29 cellular contexts compared by ENCODE assay signal in the genomic region with DNA sequence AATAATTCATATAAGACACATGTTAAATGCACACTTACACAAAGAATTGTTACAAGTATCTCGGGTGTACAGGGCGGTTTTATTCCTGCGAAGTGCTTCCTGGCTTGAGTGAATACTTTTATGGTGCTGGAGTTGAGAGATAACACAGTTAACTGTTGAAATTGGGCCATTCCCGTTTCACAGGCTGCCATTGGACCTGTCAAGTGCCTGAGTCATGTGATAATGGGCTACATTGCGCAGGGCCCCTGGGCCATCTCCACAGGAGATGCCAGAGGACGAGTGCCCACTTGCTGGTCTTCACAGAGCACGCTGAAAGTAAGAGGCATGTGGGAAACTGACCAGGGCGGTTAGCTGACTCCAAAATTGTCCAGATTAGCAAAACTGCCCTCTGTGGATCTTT. TPM values are rescaled to one million over a fixed set of nuclear protein-coding genes. Genes with fewer than 3 reads are reported as not detected.
A peak's percentile ranks its signal among the peaks of the same experiment; 100 is the strongest.
DNase-seq lines count a peak whose midpoint lies in the region; ATAC-seq, FAIRE-seq and TF ChIP-seq lines count a peak whose summit lies in the region.
"Had no signal": no experiment of that assay in that cellular context is flagged by ENCODE, and none has a peak within 500 bp of the region (broad histone marks: within the 10 kb centered on the region; RNA-seq: fewer than 3 reads in every experiment).

No MANE protein-coding gene starts in this region.

- FAIRE-seq in K562 (lab: Jason Lieb, UNC), result peak; percentile 85
- FAIRE-seq: A549, GM12891, TTC549 had no signal

- no peak overlapping the region for H2AFZ ChIP-seq in K562 (ENCODE audit: low read depth, low read length)

- no peaks in the 10 kb centered on the region for H3K27me3 ChIP-seq in K562 (ENCODE audit: control insufficient read depth in 2 of 2, insufficient read depth in 2 of 2, low read length in 2 of 2)
- no peaks in the 10 kb centered on the region for H3K27me3 ChIP-seq in thymus (ENCODE audit: control insufficient read depth, insufficient read depth)
- H3K27me3 ChIP-seq: neutrophil, sigmoid colon, tibial nerve had no signal

- CTCF ChIA-PET in K562 (lab: Yijun Ruan, JAX; ENCODE audit: low intra/inter-chr PET ratio), result interaction anchor here (0.6 kb wide), 1 partner anchor 599 kb away, joined by 3 read pairs; no protein-coding TSS in a partner anchor

- no peak for TF ChIP-seq RAD21 in K562 (CRISPR knock-in tag; conservative IDR thresholded peaks at IDR 0.05 in 1 of 2, IDR thresholded peaks at IDR 0.05 in 1 of 2)

- peaks cover 46 to 73% of the 10 kb centered on the region in 2 experiments for H3K4me1 ChIP-seq in K562 (replicated peaks in 1 of 2; ENCODE audit: control insufficient read depth in 2 of 2, insufficient read depth in 2 of 2, low read length in 2 of 2)
- peaks cover 56% of the 10 kb centered on the region for H3K4me1 ChIP-seq in thymus (ENCODE audit: control insufficient read depth, insufficient read depth, low read length)

- peak overlapping the region; percentile 82 for H3K27ac ChIP-seq in K562 (ENCODE audit: extremely low read depth, low read depth, low read length)
- H3K27ac ChIP-seq in thymus (ENCODE audit: low read depth), result peak overlapping the region; percentile 74
- H3K27ac ChIP-seq: A549, neutrophil, sigmoid colon, SK-N-MC, tibial nerve had no signal

- H3K79me2 ChIP-seq in K562 (ENCODE audit: control insufficient read depth, insufficient read depth, low read length), result peaks cover 97% of the 10 kb centered on the region

- H3K27ac Mint-ChIP-seq in activated naive CD4-positive, alpha-beta T cell treated with anti-CD3 and anti-CD28 coated beads, Interleukin-2, amount 50 U/mL, for 24 hours, result no peak overlapping the region
- H3K27ac Mint-ChIP-seq: dendritic cell treated with granulocyte-macrophage colony-stimulating factor and Interleukin-4, amounts not matched to agents 40 ng/mL and 50 ng/mL, for 4 days; mesothelial cell of epicardium had no signal

- peaks cover 7% of the 10 kb centered on the region for H3K9me3 Mint-ChIP-seq in activated naive CD4-positive, alpha-beta T cell treated with anti-CD3 and anti-CD28 coated beads, Interleukin-2, amount 50 U/mL, for 24 hours

- 2% methylated on average over 8 of the region's 8 CpGs for WGBS in K562 (ENCODE audit: insufficient coverage, low coverage, missing lambda C conversion rate)
- WGBS in thymus, result 95% methylated on average over 8 of the region's 8 CpGs

- H3K36me3 Mint-ChIP-seq in activated naive CD4-positive, alpha-beta T cell treated with anti-CD3 and anti-CD28 coated beads, Interleukin-2, amount 50 U/mL, for 24 hours, result peaks cover 12% of the 10 kb centered on the region

- no TSS peak for BruUV-seq in K562 (replicated peaks; lab: Mats Ljungman, UMichigan)

- in situ Hi-C loops in K562 (cut with MboI), result no loop called here

- H3K9me1 ChIP-seq in K562 (ENCODE audit: control insufficient read depth, insufficient read depth, low read length), result peaks cover 3% of the 10 kb centered on the region

- H3K4me2 ChIP-seq in K562 (ENCODE audit: insufficient read depth, low read length), result peak overlapping the region; percentile 74
- H3K4me2 ChIP-seq: A549 had no signal

- peak overlapping the region in 1 of 2 experiments; percentile 15; a peak in 2 of 4 replicates for H3K9ac ChIP-seq in K562 (ENCODE audit: insufficient read depth in 1 of 2, low read depth in 2 of 2, low read length in 2 of 2)

- H3K9me3 ChIP-seq in K562 (replicated peaks; ENCODE audit: control insufficient read depth, insufficient read depth, low read depth, low read length) (peaks cover 3% of the 10 kb centered on the region; the same call in 1 of the 2 replicates), thymus (ENCODE audit: control insufficient read depth) (peaks cover 2% of the 10 kb centered on the region)
- H3K9me3 ChIP-seq: A549, neutrophil, sigmoid colon had no signal

- peak; percentile 61 for ATAC-seq in K562
- ATAC-seq in left ventricle myocardium superior, result peak; percentile 65
- ATAC-seq: A549; activated CD4-positive, alpha-beta T cell treated with anti-CD3 and anti-CD28 coated beads for 36 hours; CD8-positive, alpha-beta T cell; esophagus mucosa had no signal

- no peak overlapping the region for H3K4me3 ChIP-seq in K562
- H3K4me3 ChIP-seq in thymus (ENCODE audit: low read length), result no peak overlapping the region
- H3K4me3 ChIP-seq: A549, sigmoid colon, SK-N-MC, tibial nerve had no signal

- H3K4me1 Mint-ChIP-seq in activated naive CD4-positive, alpha-beta T cell treated with anti-CD3 and anti-CD28 coated beads, Interleukin-2, amount 50 U/mL, for 24 hours, result peaks cover 78% of the 10 kb centered on the region

- TF ChIP-seq CTCF in K562 (IDR thresholded peaks at IDR 0.05 in 2 of 3, conservative IDR thresholded peaks at IDR 0.05 in 1 of 3; ENCODE audit: insufficient read depth in 2 of 3, low read depth in 1 of 3, low read length in 3 of 3), result no peak; a peak in 1 of 6 replicates

- TF ChIP-seq POLR2A in K562 (conservative IDR thresholded peaks at IDR 0.05), result no peak

- peak overlapping the region; percentile 8 for H3K4me3 Mint-ChIP-seq in activated naive CD4-positive, alpha-beta T cell treated with anti-CD3 and anti-CD28 coated beads, Interleukin-2, amount 50 U/mL, for 24 hours
- H3K4me3 Mint-ChIP-seq: activated CD4-positive, alpha-beta T cell treated with anti-CD3 and anti-CD28 coated beads for 36 hours; CD8-positive, alpha-beta T cell; dendritic cell treated with granulocyte-macrophage colony-stimulating factor and Interleukin-4, amounts not matched to agents 40 ng/mL and 50 ng/mL, for 4 days; mesothelial cell of epicardium had no signal

- peaks cover 15% of the 10 kb centered on the region; the same call in 1 of the 2 replicates for H4K20me1 ChIP-seq in K562 (replicated peaks; ENCODE audit: control insufficient read depth, insufficient read depth, low read length)

- no peaks in the 10 kb centered on the region for H3K27me3 Mint-ChIP-seq in activated naive CD4-positive, alpha-beta T cell treated with anti-CD3 and anti-CD28 coated beads, Interleukin-2, amount 50 U/mL, for 24 hours
- H3K27me3 Mint-ChIP-seq: activated CD4-positive, alpha-beta T cell treated with anti-CD3 and anti-CD28 coated beads for 36 hours; dendritic cell treated with granulocyte-macrophage colony-stimulating factor and Interleukin-4, amounts not matched to agents 40 ng/mL and 50 ng/mL, for 4 days; progenitor cell of endocrine pancreas had no signal

- intact Hi-C loops in K562 (cut with micrococcal nuclease), result loop anchor here (5.0 kb wide), 2 partner anchors 83 to 208 kb away; partner anchors contain the start of gene GDI2
- intact Hi-C loops in left ventricle myocardium superior (cut with micrococcal nuclease), result no loop called here

- POLR2A ChIA-PET in K562 (lab: Yijun Ruan, JAX), result interaction anchor here (0.9 to 1.6 kb wide), 7 partner anchors 10 to 81 kb away, joined by 3 to 7 read pairs (median 4); partner anchors contain the start of gene GDI2

- peak; percentile 89 for TF ChIP-seq EP300 in K562 (IDR thresholded peaks at IDR 0.05; ENCODE audit: low read length)

- H3K36me3 ChIP-seq in K562 (ENCODE audit: control insufficient read depth, insufficient read depth, low read length) (peaks cover 72% of the 10 kb centered on the region), thymus (ENCODE audit: control insufficient read depth, insufficient read depth) (peaks cover 8% of the 10 kb centered on the region)

- no peak for DNase-seq in activated naive CD4-positive, alpha-beta T cell treated with Interleukin-2 at 50 U/mL for 16 hours
- DNase-seq in K562 (ENCODE audit: extremely low read depth in 1 of 4, low spot score in 3 of 4) (peak; percentile 67 to 90 (median 77)), left ventricle myocardium superior (peak; percentile 76), NCI-H526 (lab: John Stamatoyannopoulos, UW) (no peak), Kasumi-1 (lab: John Stamatoyannopoulos, UW) (no peak), NCI-H2196 (lab: John Stamatoyannopoulos, UW; ENCODE audit: unreplicated experiment) (no peak)
- DNase-seq: activated CD4-positive, alpha-beta T cell treated with anti-CD3 and anti-CD28 coated beads for 36 hours; activated gamma-delta T cell; AML-193; CD8-positive, alpha-beta T cell; DMS 273 treated with DMSO at 0.1 percent for 48 hours; HCEC 1CT; islet precursor cell; NCI-H1092; NCI-H1694; sigmoid colon; stimulated activated CD4-positive, alpha-beta T cell treated with anti-CD3 and anti-CD28 coated beads, Interleukin-4, amount 100 ng/mL, for 24 hours had no signal

RNA-seq across cellular contexts. Expression of gene FBH1, which starts 4.8 kb away (rescaled TPM):
- 410 and 519 TPM in 2 replicates for total RNA-seq in K562 (2011; cell fraction: chromatin; rRNA removed; ENCODE audit: low replicate concordance)
- total RNA-seq in K562 (2011; cell fraction: nucleolus; rRNA removed), result 208 and 256 TPM in 2 replicates
- total RNA-seq in K562 (2011; cell fraction: nucleoplasm; rRNA removed), result 298 and 374 TPM in 2 replicates
- 80.6 and 87.9 TPM in 2 replicates for total RNA-seq in K562 (2014; rRNA removed)
- 77.7 and 77.8 TPM in 2 replicates for total RNA-seq in K562 (2014; rRNA removed; fragmentation: Illumina TruSeq; extraction: Trizol)
- total RNA-seq in K562 (2015; rRNA removed; fragmentation: Illumina TruSeq; extraction: Trizol), result 107 and 108 TPM in 2 replicates
- total RNA-seq in K562 (2021), result 93.5 and 95.1 TPM in 2 replicates
- 85.6 and 89.2 TPM in 2 replicates for polyA plus RNA-seq in K562 (2011; rRNA removed)
- polyA plus RNA-seq in K562 (2011; cell fraction: cytosol; rRNA removed), result 69.8 and 73.7 TPM in 2 replicates
- 239 and 245 TPM in 2 replicates for polyA plus RNA-seq in K562 (2011; cell fraction: nucleus; rRNA removed)
- 54.6 and 57.0 TPM in 2 replicates for polyA plus RNA-seq in K562 (2012)
- polyA plus RNA-seq in K562 (2014; fragmentation: Illumina TruSeq; extraction: Trizol), result 66.3 and 70.1 TPM in 2 replicates
- polyA plus RNA-seq in K562 (2014; fragmentation: Nextera tagmentation; extraction: Ambion mirVana), result 10 to 100 TPM; 13.4 to 23.4 TPM
- 69.7 and 73.1 TPM in 2 replicates for polyA plus RNA-seq in K562 (2014; rRNA removed)
- polyA minus RNA-seq in K562 (2011; rRNA and poly(A)+ RNA removed), result 138 and 191 TPM in 2 replicates
- polyA minus RNA-seq in K562 (2011; cell fraction: cytosol; rRNA and poly(A)+ RNA removed), result 70.7 and 86.7 TPM in 2 replicates
- polyA minus RNA-seq in K562 (2011; cell fraction: nucleus; rRNA and poly(A)+ RNA removed), result 79.0 and 120 TPM in 2 replicates
- 78.7 TPM for total RNA-seq in left ventricle myocardium superior
- polyA plus RNA-seq in thymus, result 52.8 TPM

RNA-seq across cellular contexts. Expression of gene ANKRD16, which starts 5.2 kb away (rescaled TPM):
- total RNA-seq in K562 (2011; cell fraction: chromatin; rRNA removed; ENCODE audit: low replicate concordance), result 39.2 and 65.1 TPM in 2 replicates
- 44.0 and 45.9 TPM in 2 replicates for total RNA-seq in K562 (2011; cell fraction: nucleolus; rRNA removed)
- total RNA-seq in K562 (2011; cell fraction: nucleoplasm; rRNA removed), result 34.3 and 35.3 TPM in 2 replicates
- total RNA-seq in K562 (2014; rRNA removed) (14.6 and 17.8 TPM in 2 replicates), K562 (2014; rRNA removed; fragmentation: Illumina TruSeq; extraction: Trizol) (4.1 and 4.2 TPM in 2 replicates), K562 (2015; rRNA removed; fragmentation: Illumina TruSeq; extraction: Trizol) (9.0 and 9.5 TPM in 2 replicates), K562 (2021) (13.9 and 14.2 TPM in 2 replicates), left ventricle myocardium superior (3.8 TPM)
- polyA plus RNA-seq in K562 (2011; rRNA removed) (16.0 and 21.9 TPM in 2 replicates), K562 (2014; fragmentation: Illumina TruSeq; extraction: Trizol) (8.6 and 8.9 TPM in 2 replicates), K562 (2014; fragmentation: Nextera tagmentation; extraction: Ambion mirVana) (1 to 10 TPM; 1.5 to 2.2 TPM), K562 (2014; rRNA removed) (10.4 and 11.6 TPM in 2 replicates), thymus (6.4 TPM)
- 19.2 and 19.7 TPM in 2 replicates for polyA plus RNA-seq in K562 (2011; cell fraction: cytosol; rRNA removed)
- 62.2 and 65.6 TPM in 2 replicates for polyA plus RNA-seq in K562 (2011; cell fraction: nucleus; rRNA removed)
- polyA plus RNA-seq in K562 (2012), result 9.1 and 10.1 TPM in 2 replicates
- polyA minus RNA-seq in K562 (2011; rRNA and poly(A)+ RNA removed), result 13.3 and 18.5 TPM in 2 replicates
- 6.7 and 11.4 TPM in 2 replicates for polyA minus RNA-seq in K562 (2011; cell fraction: cytosol; rRNA and poly(A)+ RNA removed)
- 19.4 and 22.5 TPM in 2 replicates for polyA minus RNA-seq in K562 (2011; cell fraction: nucleus; rRNA and poly(A)+ RNA removed)

Comparison
In these comparisons a context has a peak if more than half of its experiments do, and no peak if none do; other contexts are left out.
1. DNase-seq: peak in K562 (4 of 4) and left ventricle myocardium superior (single experiment); none in activated naive CD4-positive, alpha-beta T cell treated with Interleukin-2 at 50 U/mL for 16 hours (single experiment), NCI-H526 (0 of 2), Kasumi-1 (0 of 2) and NCI-H2196 (single experiment).